ENCODE assay signal across 9 cellular contexts in genomic region chr5:91182763-91183162, GRCh38.
A peak's percentile ranks its signal among the peaks of the same experiment; 100 is the strongest.
DNase-seq lines count a peak whose midpoint lies in the region; ATAC-seq and TF ChIP-seq lines count a peak whose summit lies in the region.
"Had no signal": no experiment of that assay in that cellular context is flagged by ENCODE, and none has a peak within 500 bp of the region (broad histone marks: within the 10 kb centered on the region; RNA-seq: fewer than 3 reads in every experiment).

No MANE protein-coding gene starts in this region.

- H3K9me3 Mint-ChIP-seq in CD8-positive, alpha-beta T cell: no peaks in the 10 kb centered on the region

- H3K27ac ChIP-seq in coronary artery: peak overlapping the region in 1 of 2 donors; percentile 66
- no peak overlapping the region for H3K27ac ChIP-seq in CD8-positive, alpha-beta T cell (ENCODE audit: low read depth, low read length)

- POLR2A ChIA-PET in CD8-positive, alpha-beta T cell (lab: Charles Lee): interaction anchor here (0.6 kb wide), 1 partner anchor 36 kb away, joined by 3 read pairs; no protein-coding TSS in a partner anchor

- DNase-seq in GM12864 (ENCODE audit: low read depth): no peak
- peak; percentile 45 to 88 for DNase-seq in NOMO-1 (lab: John Stamatoyannopoulos, UW; ENCODE audit: unreplicated experiment in 2 of 2)
- no peak for DNase-seq in Right ventricle myocardium superior
- no peak for DNase-seq in coronary artery (ENCODE audit: low spot score)
- DNase-seq in COLO668 (lab: John Stamatoyannopoulos, UW; ENCODE audit: unreplicated experiment): no peak
- no peak for DNase-seq in COR-L47 (lab: John Stamatoyannopoulos, UW)
- DNase-seq in CD8-positive, alpha-beta T cell: no peak
- DNase-seq: IMR-90 had no signal

- peaks cover 11% of the 10 kb centered on the region for H3K27me3 Mint-ChIP-seq in CD8-positive, alpha-beta T cell (ENCODE audit: low read depth)

- H3K27me3 ChIP-seq in CD8-positive, alpha-beta T cell (ENCODE audit: insufficient read depth, low read length): no peaks in the 10 kb centered on the region

- no peak overlapping the region for H3K4me3 ChIP-seq in GM12864 (ENCODE audit: low read depth, low read length)
- no peak overlapping the region for H3K4me3 ChIP-seq in coronary artery
- H3K4me3 ChIP-seq in CD8-positive, alpha-beta T cell (ENCODE audit: low read depth, low read length): no peak overlapping the region

- peaks cover 2% of the 10 kb centered on the region for H3K4me1 Mint-ChIP-seq in CD8-positive, alpha-beta T cell (ENCODE audit: low read depth)

- ATAC-seq in GM21737 (IDR thresholded peaks at IDR 0.05; ENCODE audit: unreplicated experiment) (peak; percentile 52), Right ventricle myocardium superior (ENCODE audit: poor library complexity) (peak; percentile 82)
- ATAC-seq in CD8-positive, alpha-beta T cell: no peak

- intact Hi-C loops in Right ventricle myocardium superior (cut with DNase I): no loop called here
- intact Hi-C loops in CD8-positive, alpha-beta T cell (cut with DNase I, micrococcal nuclease): no loop called here

- H3K4me3 Mint-ChIP-seq in CD8-positive, alpha-beta T cell: no peak overlapping the region

- H3K36me3 ChIP-seq in CD8-positive, alpha-beta T cell (ENCODE audit: insufficient read depth, low read length): no peaks in the 10 kb centered on the region

- no peaks in the 10 kb centered on the region for H3K9me3 ChIP-seq in CD8-positive, alpha-beta T cell (ENCODE audit: low read length)

- H3K36me3 Mint-ChIP-seq in CD8-positive, alpha-beta T cell: no peaks in the 10 kb centered on the region

- no peaks in the 10 kb centered on the region for H3K4me1 ChIP-seq in CD8-positive, alpha-beta T cell (ENCODE audit: insufficient read depth, low read length)

- CTCF ChIA-PET in CD8-positive, alpha-beta T cell (lab: Charles Lee): interaction anchor here (1.3 kb wide), 1 partner anchor 251 kb away, joined by 3 read pairs; no protein-coding TSS in a partner anchor

- TF ChIP-seq CTCF in GM12864 (IDR thresholded peaks at IDR 0.05; ENCODE audit: low read depth, low read length, missing control alignments) (peak; percentile 21), coronary artery (IDR thresholded peaks at IDR 0.05) (no peak)
- no peak for TF ChIP-seq CTCF in CD8-positive, alpha-beta T cell (IDR thresholded peaks at IDR 0.05)

- no peak overlapping the region for H3K27ac Mint-ChIP-seq in CD8-positive, alpha-beta T cell

Comparison
In these comparisons a context has a peak if more than half of its experiments do, and no peak if none do; other contexts are left out.
1. DNase-seq: peak in NOMO-1 (2 of 2); none in GM12864 (single experiment), Right ventricle myocardium superior (single experiment), coronary artery (single experiment), COLO668 (single experiment), COR-L47 (single experiment) and CD8-positive, alpha-beta T cell (0 of 7).